ENCODE assay signal across 24 cellular contexts in genomic region chr14:89827260-89827659, GRCh38.
"Had no signal": no experiment of that assay in that cellular context is flagged by ENCODE, and none has a peak within 500 bp of the region (broad histone marks: within the 10 kb centered on the region; RNA-seq: fewer than 3 reads in every experiment).

No MANE protein-coding gene starts in this region.

- ATAC-seq: activated CD4-positive, CD25-positive, alpha-beta regulatory T cell treated with anti-CD3 and anti-CD28 coated beads, Interleukin-2, amount 50 U/mL, for 24 hours; activated T-cell treated with anti-CD3 and anti-CD28 coated beads, Interleukin-2, amount 50 U/mL, for 72 hours; body of pancreas; esophagus mucosa; natural killer cell; stimulated activated effector memory CD8-positive, alpha-beta T cell treated with anti-CD3 and anti-CD28 coated beads, Interleukin-12 subunit alpha, Interleukin-12 subunit beta, amount 100 ng/mL, for 72 hours; stimulated activated naive CD8-positive, alpha-beta T cell treated with anti-CD3 and anti-CD28 coated beads, Interleukin-15, amount 100 ng/mL, for 72 hours had no signal

- DNase-seq: activated CD4-positive, alpha-beta memory T cell treated with anti-CD3 and anti-CD28 coated beads, Interleukin-2, amount 10 ng/mL, durations not matched to agents 7 days and 5 days; activated CD4-positive, alpha-beta T cell treated with anti-CD3 and anti-CD28 coated beads, Interleukin-2, amount 10 ng/mL, durations not matched to agents 24 days and 14 days; activated effector memory CD4-positive, alpha-beta T cell treated with Interleukin-2 at 50 U/mL for 16 hours; activated naive CD4-positive, alpha-beta T cell treated with anti-CD3 and anti-CD28 coated beads for 36 hours; activated T-cell treated with anti-CD3 and anti-CD28 coated beads, Interleukin-2, amount 50 U/mL, for 72 hours; body of pancreas; effector memory CD4-positive, alpha-beta T cell; foreskin melanocyte; left ventricle myocardium inferior; midbrain; natural killer cell; ovary; stimulated activated CD4-positive, alpha-beta T cell treated with anti-CD3 and anti-CD28 coated beads, Interleukin-2, amount 100 ng/mL, for 24 hours; stimulated activated naive CD8-positive, alpha-beta T cell treated with anti-CD3 and anti-CD28 coated beads, Interleukin-15, amount 100 ng/mL, for 72 hours; T-helper 9 cell had no signal

- H3K4me3 ChIP-seq: body of pancreas, hepatocyte, left ventricle myocardium inferior, ovary, prostate gland, right atrium auricular region, tibial nerve had no signal

- H3K27ac ChIP-seq: body of pancreas, hepatocyte, left ventricle myocardium inferior, ovary, prostate gland, right atrium auricular region, tibial nerve, VCaP had no signal

- H2AFZ ChIP-seq: hepatocyte had no signal

- H3K27me3 ChIP-seq: body of pancreas, hepatocyte, ovary, right atrium auricular region, tibial nerve had no signal

- H3K79me2 ChIP-seq: hepatocyte had no signal

- H3K36me3 ChIP-seq: left ventricle myocardium inferior, ovary, prostate gland, right atrium auricular region had no signal

- FAIRE-seq: endothelial cell of umbilical vein had no signal

- H3K4me1 ChIP-seq: body of pancreas, left ventricle myocardium inferior, prostate gland, right atrium auricular region, tibial nerve had no signal

- H3K4me2 ChIP-seq: hepatocyte had no signal

- H3K9me3 ChIP-seq: body of pancreas, ovary, prostate gland had no signal
